ENCODE assay signal across 13 cellular contexts in the genomic region with DNA sequence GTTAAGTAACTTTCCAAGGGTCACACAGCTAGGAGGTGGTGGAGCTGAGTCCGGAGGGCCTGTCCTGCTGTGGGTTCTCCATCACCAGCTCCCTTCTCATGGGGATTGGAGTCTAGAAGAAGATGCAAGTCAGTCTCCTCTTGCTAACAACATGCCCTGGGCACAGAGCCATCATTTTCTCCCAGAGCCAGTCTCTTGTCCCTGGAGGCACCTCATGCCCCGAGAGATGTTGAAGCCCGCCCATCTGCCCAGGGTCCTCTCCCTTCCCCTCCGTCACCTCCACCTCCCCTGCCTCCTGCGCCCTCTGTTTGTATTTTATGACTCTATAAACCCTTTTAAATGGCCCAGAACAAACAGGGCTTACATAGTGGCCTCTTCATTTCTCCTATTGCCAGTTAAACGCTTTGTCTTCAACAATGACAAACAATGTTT. TPM values are rescaled to one million over a fixed set of nuclear protein-coding genes. Genes with fewer than 3 reads are reported as not detected.
A peak's percentile ranks its signal among the peaks of the same experiment; 100 is the strongest.
DNase-seq lines count a peak whose midpoint lies in the region; ATAC-seq and TF ChIP-seq lines count a peak whose summit lies in the region.
"Had no signal": no experiment of that assay in that cellular context is flagged by ENCODE, and none has a peak within 500 bp of the region (broad histone marks: within the 10 kb centered on the region; RNA-seq: fewer than 3 reads in every experiment).

No MANE protein-coding gene starts in this region.

- DNase-seq in left ventricle myocardium inferior (no peak), Right ventricle myocardium superior (no peak), NCI-H2171 treated with DMSO at 0.1 percent for 48 hours (lab: John Stamatoyannopoulos, UW) (peak; percentile 99), globus pallidus (ENCODE audit: low spot score) (peak; percentile 11), occipital lobe (lab: John Stamatoyannopoulos, UW) (no peak), ecto neural progenitor cell (ENCODE audit: low spot score) (no peak)
- DNase-seq in effector memory CD8-positive, alpha-beta T cell = no peak
- DNase-seq in activated T-cell treated with anti-CD3 and anti-CD28 coated beads, Interleukin-2, amount 50 U/mL, for 1 hour = no peak
- DNase-seq: gastrocnemius medialis, thyroid gland had no signal

- no peak overlapping the region for H3K27ac Mint-ChIP-seq in effector memory CD8-positive, alpha-beta T cell
- H3K27ac Mint-ChIP-seq: activated naive CD4-positive, alpha-beta T cell treated with anti-CD3 and anti-CD28 coated beads for 36 hours had no signal

- no peak overlapping the region for H3K4me3 ChIP-seq in left ventricle myocardium inferior
- H3K4me3 ChIP-seq: breast epithelium, gastrocnemius medialis, thyroid gland had no signal

- no peaks in the 10 kb centered on the region for H3K9me3 ChIP-seq in left ventricle myocardium inferior (replicated peaks)
- H3K9me3 ChIP-seq: breast epithelium, gastrocnemius medialis, thyroid gland had no signal

- no peak for TF ChIP-seq CTCF in left ventricle myocardium inferior (IDR thresholded peaks at IDR 0.05; ENCODE audit: borderline replicate concordance)

- no peaks in the 10 kb centered on the region for H3K4me1 ChIP-seq in left ventricle myocardium inferior
- H3K4me1 ChIP-seq: breast epithelium, gastrocnemius medialis, parathyroid adenoma, thyroid gland had no signal

- no peaks in the 10 kb centered on the region for H3K9me3 Mint-ChIP-seq in effector memory CD8-positive, alpha-beta T cell
- H3K9me3 Mint-ChIP-seq: activated naive CD4-positive, alpha-beta T cell treated with anti-CD3 and anti-CD28 coated beads for 36 hours had no signal

- no peak for ATAC-seq in Right ventricle myocardium superior (ENCODE audit: poor library complexity)
- ATAC-seq in effector memory CD8-positive, alpha-beta T cell (replicated peaks) = no peak
- ATAC-seq: gastrocnemius medialis had no signal

- intact Hi-C loops in left ventricle myocardium inferior (cut with micrococcal nuclease) = no loop called here
- intact Hi-C loops in Right ventricle myocardium superior (cut with DNase I) = no loop called here

- H3K27me3 Mint-ChIP-seq in effector memory CD8-positive, alpha-beta T cell = peaks cover 7 to 54% of the 10 kb centered on the region in 2 donors

- no peak overlapping the region for H3K4me3 Mint-ChIP-seq in effector memory CD8-positive, alpha-beta T cell
- H3K4me3 Mint-ChIP-seq: activated naive CD4-positive, alpha-beta T cell treated with anti-CD3 and anti-CD28 coated beads for 36 hours had no signal

- no peaks in the 10 kb centered on the region for H3K4me1 Mint-ChIP-seq in effector memory CD8-positive, alpha-beta T cell (ENCODE audit: low read depth in 2 of 2)

- no peaks in the 10 kb centered on the region for H3K36me3 Mint-ChIP-seq in effector memory CD8-positive, alpha-beta T cell (ENCODE audit: insufficient read depth)

- no peaks in the 10 kb centered on the region for H3K27me3 ChIP-seq in left ventricle myocardium inferior (ENCODE audit: low read depth)
- H3K27me3 ChIP-seq: breast epithelium, gastrocnemius medialis, thyroid gland had no signal

- peaks cover 32% of the 10 kb centered on the region for H3K36me3 ChIP-seq in left ventricle myocardium inferior
- H3K36me3 ChIP-seq: breast epithelium, gastrocnemius medialis had no signal

- H3K27ac ChIP-seq in left ventricle myocardium inferior (replicated peaks) = peak overlapping the region; percentile 12
- H3K27ac ChIP-seq: gastrocnemius medialis, parathyroid adenoma, thyroid gland had no signal

RNA-seq across cellular contexts. Expression of gene ASS1, which starts 55.6 kb away (rescaled TPM):
- total RNA-seq in left ventricle myocardium inferior (71.3 TPM), Right ventricle myocardium superior (74.4 TPM), occipital lobe (9.8 TPM)

Comparison
In these comparisons a context has a peak if more than half of its experiments do, and no peak if none do; other contexts are left out.
1. DNase-seq: peak in NCI-H2171 treated with DMSO at 0.1 percent for 48 hours (single experiment) and globus pallidus (single experiment); none in left ventricle myocardium inferior (single experiment), Right ventricle myocardium superior (single experiment), effector memory CD8-positive, alpha-beta T cell (0 of 3), occipital lobe (single experiment), activated T-cell treated with anti-CD3 and anti-CD28 coated beads, Interleukin-2, amount 50 U/mL, for 1 hour (single experiment) and ecto neural progenitor cell (single experiment).